Comparison of ENCODE assay signal across 9 cellular contexts in genomic region chr19:4062576-4063368, GRCh38. TPM values are rescaled to one million over a fixed set of nuclear protein-coding genes. Genes with fewer than 3 reads are reported as not detected.
DNase-seq lines count a peak whose midpoint lies in the region; ATAC-seq, FAIRE-seq and TF ChIP-seq lines count a peak whose summit lies in the region.
"Had no signal": no experiment of that assay in that cellular context is flagged by ENCODE, and none has a peak within 500 bp of the region (broad histone marks: within the 10 kb centered on the region; RNA-seq: fewer than 3 reads in every experiment).

No MANE protein-coding gene starts in this region.

- no peak for TF ChIP-seq EP300 in ovary (IDR thresholded peaks at IDR 0.05)

- peak in 1 of 5 donors; percentile 33 for DNase-seq in CD4-positive, alpha-beta memory T cell
- no peak for DNase-seq in Panc1 (ENCODE audit: low read depth, low spot score)
- DNase-seq in endodermal cell = no peak
- DNase-seq in ovary = peak in 2 of 5 donors; percentile 35 to 51
- no peak for DNase-seq in activated gamma-delta T cell treated with Interleukin-2 at 50 U/mL for 16 hours
- DNase-seq in frontal cortex (ENCODE audit: low spot score in 2 of 2) = no peak
- DNase-seq in amygdala (lab: John Stamatoyannopoulos, UW) = no peak

- peak overlapping the region; percentile 72 for H3K27ac ChIP-seq in CD4-positive, alpha-beta memory T cell (ENCODE audit: low read depth, low read length)
- H3K27ac ChIP-seq in Panc1 (ENCODE audit: low read length) (peak overlapping the region; percentile 77), endodermal cell (ENCODE audit: low read depth, low read length) (no peak overlapping the region), ovary (peak overlapping the region in 1 of 2 donors; percentile 92)

- H3K27ac Mint-ChIP-seq in CD4-positive, alpha-beta memory T cell = peak overlapping the region in 5 of 7 donors; percentile 43 to 88 (median 47)
- H3K27ac Mint-ChIP-seq in endodermal cell = no peak overlapping the region

- no peaks in the 10 kb centered on the region for H3K9me3 Mint-ChIP-seq in CD4-positive, alpha-beta memory T cell
- H3K9me3 Mint-ChIP-seq in endodermal cell = no peaks in the 10 kb centered on the region

- no peaks in the 10 kb centered on the region for H3K27me3 Mint-ChIP-seq in CD4-positive, alpha-beta memory T cell
- H3K27me3 Mint-ChIP-seq in endodermal cell (ENCODE audit: insufficient read depth) = peaks cover 1% of the 10 kb centered on the region

- H3K4me1 Mint-ChIP-seq in CD4-positive, alpha-beta memory T cell = peaks cover 8 to 43% (median 25%) of the 10 kb centered on the region in 4 donors
- peaks cover 3% of the 10 kb centered on the region for H3K4me1 Mint-ChIP-seq in endodermal cell

- TF ChIP-seq CTCF in Panc1 (IDR thresholded peaks at IDR 0.05) (no peak), endodermal cell (conservative IDR thresholded peaks at IDR 0.05) (no peak), ovary (IDR thresholded peaks at IDR 0.05) (no peak)

- no peaks in the 10 kb centered on the region for H3K27me3 ChIP-seq in CD4-positive, alpha-beta memory T cell (ENCODE audit: insufficient read depth, low read length)
- H3K27me3 ChIP-seq in Panc1 (ENCODE audit: control insufficient read depth, insufficient read depth, low read length) (no peaks in the 10 kb centered on the region), endodermal cell (ENCODE audit: control insufficient read depth, insufficient read depth, low read length, poor library complexity, severe bottlenecking) (peaks cover 6% of the 10 kb centered on the region), ovary (no peaks in the 10 kb centered on the region)

- in situ Hi-C loops in Panc1 (cut with HindIII; ENCODE audit: low pct_unique_long_range_greater_than_20kb, low sequenced_read_pairs) = no loop called here

- peaks cover 67% of the 10 kb centered on the region for H3K4me1 ChIP-seq in CD4-positive, alpha-beta memory T cell (ENCODE audit: insufficient read depth, low read length)
- peaks cover 37% of the 10 kb centered on the region for H3K4me1 ChIP-seq in Panc1 (ENCODE audit: control insufficient read depth, insufficient read depth, low read length)
- no peaks in the 10 kb centered on the region for H3K4me1 ChIP-seq in endodermal cell (ENCODE audit: control insufficient read depth, insufficient read depth, low read length)
- H3K4me1 ChIP-seq in ovary (ENCODE audit: insufficient read depth) = peaks cover 51% of the 10 kb centered on the region

- ATAC-seq in Panc1 (no peak), HG03108 (IDR thresholded peaks at IDR 0.05; ENCODE audit: unreplicated experiment) (no peak)

- no peaks in the 10 kb centered on the region for H3K9me3 ChIP-seq in CD4-positive, alpha-beta memory T cell (ENCODE audit: control insufficient read depth in 1 of 2, low read length in 2 of 2)
- no peaks in the 10 kb centered on the region for H3K9me3 ChIP-seq in Panc1 (ENCODE audit: control insufficient read depth, insufficient read depth, low read depth, low read length)
- H3K9me3 ChIP-seq in endodermal cell (ENCODE audit: control insufficient read depth, low read length) = no peaks in the 10 kb centered on the region
- no peaks in the 10 kb centered on the region for H3K9me3 ChIP-seq in ovary

- POLR2A ChIA-PET in CD4-positive, alpha-beta memory T cell (lab: Charles Lee; ENCODE audit: partially characterized antibody) = interaction anchor here (0.6 to 4.2 kb wide), 5 partner anchors 12 to 115 kb away, joined by 3 to 25 read pairs (median 6); no protein-coding TSS in a partner anchor
- POLR2A ChIA-PET in Panc1 (lab: Charles Lee) = interaction anchor here (0.6 kb wide), 1 partner anchor 106 kb away, joined by 3 read pairs; no protein-coding TSS in a partner anchor

- peak overlapping the region; percentile 20 to 86 (median 64) for H3K4me3 Mint-ChIP-seq in CD4-positive, alpha-beta memory T cell
- H3K4me3 Mint-ChIP-seq in endodermal cell = peak overlapping the region; percentile 73

- 92 to 94% methylated on average over 9 to 20 of the region's 20 CpGs for WGBS in endodermal cell (ENCODE audit: insufficient coverage in 1 of 2, insufficient read length in 1 of 2), 2 experiments
- 50 to 61% (median 56%) methylated on average over 13 to 20 of the region's 20 CpGs for WGBS in ovary, 3 donors

- FAIRE-seq in frontal cortex (lab: Jason Lieb, UNC) = no peak
- FAIRE-seq: endometrium had no signal

- H3K36me3 ChIP-seq in CD4-positive, alpha-beta memory T cell (ENCODE audit: insufficient read depth, low read length) = no peaks in the 10 kb centered on the region
- H3K36me3 ChIP-seq in Panc1 (ENCODE audit: control insufficient read depth, insufficient read depth, low read length) (no peaks in the 10 kb centered on the region; the same call in 1 of the 2 replicates), endodermal cell (ENCODE audit: control insufficient read depth, insufficient read depth, low read length) (peaks cover 10% of the 10 kb centered on the region), ovary (no peaks in the 10 kb centered on the region)

- intact Hi-C loops in CD4-positive, alpha-beta memory T cell (cut with micrococcal nuclease) = loop anchor here (10.0 kb wide), 1 partner anchor 488 kb away; the partner anchor contains the start of gene HMG20B
- intact Hi-C loops in Panc1 (cut with micrococcal nuclease; ENCODE audit: unreplicated experiment) (no loop called here), ovary (cut with DNase I) (loop anchor here in 1 of 4 donors (5.0 kb wide), 1 partner anchor 60 kb away; the partner anchor contains the start of gene MAP2K2)

- CTCF ChIA-PET in CD4-positive, alpha-beta memory T cell (lab: Charles Lee; ENCODE audit: partially characterized antibody) = no interaction called here
- CTCF ChIA-PET in Panc1 (lab: Charles Lee) = interaction anchor here (0.6 kb wide), 1 partner anchor 290 kb away, joined by 7 read pairs; no protein-coding TSS in a partner anchor

- no peak overlapping the region for H3K9ac ChIP-seq in endodermal cell (ENCODE audit: extremely low read depth, low read length, poor library complexity, severe bottlenecking)

- H3K4me3 ChIP-seq in CD4-positive, alpha-beta memory T cell (ENCODE audit: low read length in 2 of 2) = peak overlapping the region in 1 of 2 donors; percentile 58
- H3K4me3 ChIP-seq in Panc1 (ENCODE audit: low read depth in 2 of 2, low read length in 2 of 2) = peak overlapping the region; percentile 61 to 67
- H3K4me3 ChIP-seq in endodermal cell (ENCODE audit: low read length) = no peak overlapping the region
- H3K4me3 ChIP-seq in ovary = peak overlapping the region; percentile 67

- TF ChIP-seq POLR2A in ovary (IDR thresholded peaks at IDR 0.05) = no peak

- H3K36me3 Mint-ChIP-seq in CD4-positive, alpha-beta memory T cell = peaks cover 0 to 10% of the 10 kb centered on the region in 2 donors
- H3K36me3 Mint-ChIP-seq in endodermal cell (ENCODE audit: low read depth) = peaks cover 3% of the 10 kb centered on the region

- BruUV-seq in Panc1 (replicated peaks; lab: Mats Ljungman, UMichigan) = no TSS peak

RNA-seq across cellular contexts. Expression of gene ZBTB7A, which starts 3.9 kb away (rescaled TPM):
- total RNA-seq in CD4-positive, alpha-beta memory T cell = 10 to 100 TPM; 57.0 to 57.7 TPM
- polyA plus RNA-seq in CD4-positive, alpha-beta memory T cell = 10 to 100 TPM in 1 of 2 donors, 1 to 10 TPM in 1; 9.6 to 48.2 TPM
- total RNA-seq in Panc1 (2021; ENCODE audit: unreplicated experiment) (48.0 TPM), endodermal cell (10 to 100 TPM; 19.2 to 22.1 TPM), ovary (10 to 100 TPM; 25.0 to 56.4 (median 38.7) TPM), frontal cortex (2.0 TPM)
- 42.8 TPM for polyA plus RNA-seq in Panc1 (2012; ENCODE audit: insufficient read length)
- 7.5 TPM for polyA plus RNA-seq in endodermal cell (2013, experiment 1 of 2)
- 7.2 TPM for polyA plus RNA-seq in endodermal cell (2013, experiment 2 of 2)
- 10 to 100 TPM in 1 of 2 donors, 1 to 10 TPM in 1; 9.1 to 16.8 TPM for polyA plus RNA-seq in ovary

RNA-seq across cellular contexts. Expression of gene PIAS4, which starts 55.2 kb away (rescaled TPM):
- total RNA-seq in CD4-positive, alpha-beta memory T cell = 10 to 100 TPM; 38.6 to 42.6 TPM
- polyA plus RNA-seq in CD4-positive, alpha-beta memory T cell = 1 to 10 TPM; 5.2 to 6.1 TPM
- total RNA-seq in Panc1 (2021; ENCODE audit: unreplicated experiment) (36.7 TPM), endodermal cell (10 to 100 TPM; 57.5 to 58.1 TPM), ovary (10 to 100 TPM; 11.6 to 29.7 (median 23.6) TPM), frontal cortex (22.0 TPM)
- polyA plus RNA-seq in Panc1 (2012; ENCODE audit: insufficient read length) = 31.6 TPM
- polyA plus RNA-seq in endodermal cell (2013, experiment 1 of 2) = 35.5 TPM
- 30.9 TPM for polyA plus RNA-seq in endodermal cell (2013, experiment 2 of 2)
- 10 to 100 TPM in 1 of 2 donors, 1 to 10 TPM in 1; 5.2 to 18.9 TPM for polyA plus RNA-seq in ovary
